ENCODE assay signal across 1 cellular context in the genomic region with DNA sequence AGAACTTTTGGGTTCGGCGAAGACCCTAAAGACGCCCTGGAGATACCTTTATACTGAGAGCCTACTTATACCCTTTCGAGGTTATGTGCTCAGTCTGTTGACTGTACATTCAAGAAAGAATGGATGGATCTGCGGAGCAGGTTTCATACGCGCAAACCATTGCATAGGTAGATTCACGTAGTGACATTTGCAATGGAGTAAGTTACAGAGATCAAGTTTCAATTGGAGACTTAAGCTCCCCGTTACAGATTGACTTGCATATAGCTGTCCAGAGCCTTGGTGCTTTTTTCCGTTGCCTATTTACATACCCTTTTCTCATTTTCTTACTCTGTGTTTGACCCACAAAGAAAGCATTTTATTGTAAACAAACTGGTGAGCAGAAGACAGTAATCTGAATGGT.
TF ChIP-seq lines count a peak whose summit lies in the region.

No MANE protein-coding gene starts in this region.

TF ChIP-seq in H1, 55 proteins besides CTCF, POLR2A, EP300 and RAD21:
- TF ChIP-seq SIN3A (conservative IDR thresholded peaks at IDR 0.05 in 1 of 2, IDR thresholded peaks at IDR 0.05 in 1 of 2; ENCODE audit: low read depth in 1 of 2, low read length in 2 of 2) (0 out of 4 replicates have a peak, but pooled peaks of 1 of the 2 experiments have one; percentile 14), CBX5 (IDR thresholded peaks at IDR 0.05; ENCODE audit: low read depth, low read length) (no peak), SRF (IDR thresholded peaks at IDR 0.05; ENCODE audit: low read depth, low read length) (no peak), GTF2F1 (IDR thresholded peaks at IDR 0.05; ENCODE audit: borderline replicate concordance, low read depth, low read length) (no peak), SAP30 (IDR thresholded peaks at IDR 0.05; ENCODE audit: insufficient read depth, insufficient replicate concordance, low read length) (peak; percentile 48), SIX5 (IDR thresholded peaks at IDR 0.05; ENCODE audit: low read depth, low read length) (no peak)
